In genomic region chr19:17246681-17247425, GRCh38 we compare ENCODE assay signal across 1 cellular context.
A peak's percentile ranks its signal among the peaks of the same experiment; 100 is the strongest.
TF ChIP-seq lines count a peak whose summit lies in the region.

No MANE protein-coding gene starts in this region.

TF ChIP-seq in K562, 482 proteins besides CTCF, POLR2A, EP300 and RAD21 (continues in another document):
- peak in 1 of 2 experiments; percentile 45; a peak in 2 of 4 replicates for TF ChIP-seq HDAC1 (IDR thresholded peaks at IDR 0.05)
- TF ChIP-seq PURB (CRISPR knock-in tag; IDR thresholded peaks at IDR 0.05; ENCODE audit: low read depth), result no peak
- TF ChIP-seq EHMT2 (IDR thresholded peaks at IDR 0.05), result no peak
- TF ChIP-seq ZFP36 (IDR thresholded peaks at IDR 0.05; ENCODE audit: low read depth, low read length, partially characterized antibody), result peak; percentile 20
- TF ChIP-seq HDGF (IDR thresholded peaks at IDR 0.05), result peak; percentile 82; the same call in 1 of the 2 replicates
- peak; percentile 85 for TF ChIP-seq ADNP (tag; IDR thresholded peaks at IDR 0.05)
- TF ChIP-seq CBFA2T2 (conservative IDR thresholded peaks at IDR 0.05), result 0 out of 2 replicates have a peak, but pooled peaks have one; percentile 1
- peak; percentile 89 for TF ChIP-seq CBX1 (IDR thresholded peaks at IDR 0.05; ENCODE audit: low read depth)
- peak; percentile 89 to 96 for TF ChIP-seq KDM1A (IDR thresholded peaks at IDR 0.05)
- TF ChIP-seq JUNB (CRISPR knock-in tag; conservative IDR thresholded peaks at IDR 0.05), result no peak
- TF ChIP-seq ZKSCAN8 (CRISPR knock-in tag; IDR thresholded peaks at IDR 0.05), result peak; percentile 99
- no peak for TF ChIP-seq MYC (IDR thresholded peaks at IDR 0.05; ENCODE audit: low read depth, low read length)
- 0 out of 2 replicates have a peak, but pooled peaks have one; percentile 1 for TF ChIP-seq MYC (CRISPR knock-in tag; IDR thresholded peaks at IDR 0.05; ENCODE audit: borderline replicate concordance, low read depth)
- no peak for TF ChIP-seq BHLHE40 (IDR thresholded peaks at IDR 0.05; ENCODE audit: low read length)
- TF ChIP-seq RBM25 (IDR thresholded peaks at IDR 0.05; ENCODE audit: low read depth, low read length, severe bottlenecking), result peak; percentile 57
- peak; percentile 83 for TF ChIP-seq CHD4 (IDR thresholded peaks at IDR 0.05; ENCODE audit: insufficient read depth, insufficient replicate concordance, low read depth, low read length, poor library complexity, severe bottlenecking)
- TF ChIP-seq ZNF639 (CRISPR knock-in tag; conservative IDR thresholded peaks at IDR 0.05 in 1 of 2, IDR thresholded peaks at IDR 0.05 in 1 of 2), result peak in 1 of 2 experiments; percentile 8; a peak in 1 of 4 replicates
- 0 out of 2 replicates have a peak, but pooled peaks have one; percentile 37 for TF ChIP-seq HOMEZ (CRISPR knock-in tag; IDR thresholded peaks at IDR 0.05)
- no peak for TF ChIP-seq ZNF408 (CRISPR knock-in tag; IDR thresholded peaks at IDR 0.05; ENCODE audit: low read depth)
- peak; percentile 56; the same call in 1 of the 2 replicates for TF ChIP-seq ZBTB7A (IDR thresholded peaks at IDR 0.05; ENCODE audit: borderline replicate concordance, control insufficient read depth, low read depth, low read length)
- TF ChIP-seq, protein P1, sequence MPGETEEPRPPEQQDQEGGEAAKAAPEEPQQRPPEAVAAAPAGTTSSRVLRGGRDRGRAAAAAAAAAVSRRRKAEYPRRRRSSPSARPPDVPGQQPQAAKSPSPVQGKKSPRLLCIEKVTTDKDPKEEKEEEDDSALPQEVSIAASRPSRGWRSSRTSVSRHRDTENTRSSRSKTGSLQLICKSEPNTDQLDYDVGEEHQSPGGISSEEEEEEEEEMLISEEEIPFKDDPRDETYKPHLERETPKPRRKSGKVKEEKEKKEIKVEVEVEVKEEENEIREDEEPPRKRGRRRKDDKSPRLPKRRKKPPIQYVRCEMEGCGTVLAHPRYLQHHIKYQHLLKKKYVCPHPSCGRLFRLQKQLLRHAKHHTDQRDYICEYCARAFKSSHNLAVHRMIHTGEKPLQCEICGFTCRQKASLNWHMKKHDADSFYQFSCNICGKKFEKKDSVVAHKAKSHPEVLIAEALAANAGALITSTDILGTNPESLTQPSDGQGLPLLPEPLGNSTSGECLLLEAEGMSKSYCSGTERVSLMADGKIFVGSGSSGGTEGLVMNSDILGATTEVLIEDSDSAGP (CRISPR knock-in tag; IDR thresholded peaks at IDR 0.05), result 0 out of 2 replicates have a peak, but pooled peaks have one; percentile 19
- TF ChIP-seq HIVEP1 (CRISPR knock-in tag; IDR thresholded peaks at IDR 0.05), result no peak
- peak; percentile 86 for TF ChIP-seq HDAC2 (IDR thresholded peaks at IDR 0.05)
- TF ChIP-seq, protein P2, sequence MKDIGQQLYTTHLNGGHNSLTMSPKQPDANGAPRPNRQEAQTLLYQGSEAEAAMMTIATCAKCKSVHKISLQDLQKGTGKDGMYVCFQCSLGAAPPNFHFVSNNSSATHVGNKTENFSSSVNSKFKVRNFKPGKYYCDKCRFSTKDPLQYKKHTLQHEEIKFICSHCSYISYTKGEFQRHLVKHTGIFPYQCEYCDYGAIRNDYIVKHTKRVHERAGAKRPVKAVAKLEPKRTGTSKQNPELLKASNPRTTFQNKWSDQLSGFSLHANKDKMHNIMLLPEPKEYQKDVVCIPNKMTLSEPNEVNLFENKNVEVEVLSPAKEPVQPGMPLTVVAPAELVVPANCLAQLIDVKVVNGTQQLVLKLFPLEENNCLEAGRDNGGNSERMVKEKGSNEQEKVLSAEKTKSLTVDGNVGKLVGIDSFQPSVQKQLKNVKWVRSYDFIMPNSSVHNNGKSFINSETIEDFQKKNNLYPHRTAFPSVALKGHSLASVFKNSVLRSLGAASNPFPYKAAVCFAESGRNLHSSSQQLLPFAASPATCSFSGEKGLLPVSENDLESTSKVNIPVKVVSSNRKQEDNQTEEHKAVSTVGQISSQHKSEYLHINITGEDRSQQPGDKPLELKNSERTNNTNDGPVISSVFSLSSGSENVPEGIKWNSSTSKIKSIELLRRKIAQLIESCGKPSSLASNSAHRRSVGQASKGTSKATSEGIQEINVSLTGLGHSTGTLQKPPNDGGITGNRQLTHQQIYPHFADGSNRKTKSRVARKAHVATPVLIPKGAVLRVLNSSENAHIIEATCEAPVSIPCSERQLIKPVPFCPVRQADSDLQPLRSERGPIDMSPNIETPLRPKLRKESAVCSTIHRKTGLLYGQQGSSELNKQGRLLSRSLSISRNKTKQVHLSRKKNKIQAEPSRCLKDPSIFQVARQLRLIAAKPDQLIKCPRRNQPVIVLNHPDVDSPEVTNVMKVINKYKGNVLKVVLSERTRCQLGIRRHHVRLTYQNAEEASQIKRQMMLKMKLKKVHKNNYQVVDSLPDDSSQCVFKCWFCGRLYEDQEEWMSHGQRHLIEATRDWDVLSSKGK (CRISPR knock-in tag; IDR thresholded peaks at IDR 0.05), result no peak
- TF ChIP-seq ESRRA (IDR thresholded peaks at IDR 0.05; ENCODE audit: borderline replicate concordance, low read depth), result 0 out of 2 replicates have a peak, but pooled peaks have one; percentile 5
- TF ChIP-seq TRIM28 (IDR thresholded peaks at IDR 0.05), result no peak
- TF ChIP-seq BCOR (IDR thresholded peaks at IDR 0.05), result peak; percentile 99
- no peak for TF ChIP-seq NCOA2 (IDR thresholded peaks at IDR 0.05; ENCODE audit: partially characterized antibody in 2 of 2)
- TF ChIP-seq EGR1 (conservative IDR thresholded peaks at IDR 0.05), result peak; percentile 71
- TF ChIP-seq ETS2 (tag; IDR thresholded peaks at IDR 0.05; ENCODE audit: borderline replicate concordance, poor library complexity, severe bottlenecking), result no peak
- peak in 1 of 3 experiments; percentile 2 for TF ChIP-seq YY1 (IDR thresholded peaks at IDR 0.05; ENCODE audit: borderline replicate concordance in 1 of 3, control insufficient read depth in 1 of 3, extremely low read depth in 1 of 3, insufficient read depth in 3 of 3, insufficient read length in 1 of 3, insufficient replicate concordance in 2 of 3, low read depth in 1 of 3, low read length in 2 of 3)
- TF ChIP-seq, protein P3, sequence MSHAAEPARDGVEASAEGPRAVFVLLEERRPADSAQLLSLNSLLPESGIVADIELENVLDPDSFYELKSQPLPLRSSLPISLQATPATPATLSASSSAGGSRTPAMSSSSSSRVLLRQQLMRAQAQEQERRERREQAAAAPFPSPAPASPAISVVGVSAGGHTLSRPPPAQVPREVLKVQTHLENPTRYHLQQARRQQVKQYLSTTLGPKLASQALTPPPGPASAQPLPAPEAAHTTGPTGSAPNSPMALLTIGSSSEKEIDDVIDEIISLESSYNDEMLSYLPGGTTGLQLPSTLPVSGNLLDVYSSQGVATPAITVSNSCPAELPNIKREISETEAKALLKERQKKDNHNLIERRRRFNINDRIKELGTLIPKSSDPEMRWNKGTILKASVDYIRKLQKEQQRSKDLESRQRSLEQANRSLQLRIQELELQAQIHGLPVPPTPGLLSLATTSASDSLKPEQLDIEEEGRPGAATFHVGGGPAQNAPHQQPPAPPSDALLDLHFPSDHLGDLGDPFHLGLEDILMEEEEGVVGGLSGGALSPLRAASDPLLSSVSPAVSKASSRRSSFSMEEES (CRISPR knock-in tag; IDR thresholded peaks at IDR 0.05), result no peak
- TF ChIP-seq ATF3 (IDR thresholded peaks at IDR 0.05), result no peak
- TF ChIP-seq ATF3 (CRISPR knock-in tag; conservative IDR thresholded peaks at IDR 0.05), result no peak
- peak; percentile 10; the same call in 1 of the 2 replicates for TF ChIP-seq RBFOX2 (IDR thresholded peaks at IDR 0.05; ENCODE audit: low read depth, low read length)
- peak; percentile 63; the same call in 1 of the 2 replicates for TF ChIP-seq NR2C1 (IDR thresholded peaks at IDR 0.05)
- peak; percentile 64 for TF ChIP-seq NR2C1 (tag; IDR thresholded peaks at IDR 0.05)
- TF ChIP-seq HNRNPLL (IDR thresholded peaks at IDR 0.05; ENCODE audit: low read depth, low read length, poor library complexity, severe bottlenecking), result peak; percentile 20
- TF ChIP-seq ZNF592 (IDR thresholded peaks at IDR 0.05), result 0 out of 2 replicates have a peak, but pooled peaks have one; percentile 6
- TF ChIP-seq DEAF1 (CRISPR knock-in tag; IDR thresholded peaks at IDR 0.05), result no peak
- TF ChIP-seq, protein P4, sequence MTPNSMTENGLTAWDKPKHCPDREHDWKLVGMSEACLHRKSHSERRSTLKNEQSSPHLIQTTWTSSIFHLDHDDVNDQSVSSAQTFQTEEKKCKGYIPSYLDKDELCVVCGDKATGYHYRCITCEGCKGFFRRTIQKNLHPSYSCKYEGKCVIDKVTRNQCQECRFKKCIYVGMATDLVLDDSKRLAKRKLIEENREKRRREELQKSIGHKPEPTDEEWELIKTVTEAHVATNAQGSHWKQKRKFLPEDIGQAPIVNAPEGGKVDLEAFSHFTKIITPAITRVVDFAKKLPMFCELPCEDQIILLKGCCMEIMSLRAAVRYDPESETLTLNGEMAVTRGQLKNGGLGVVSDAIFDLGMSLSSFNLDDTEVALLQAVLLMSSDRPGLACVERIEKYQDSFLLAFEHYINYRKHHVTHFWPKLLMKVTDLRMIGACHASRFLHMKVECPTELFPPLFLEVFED (CRISPR knock-in tag; conservative IDR thresholded peaks at IDR 0.05), result no peak
- TF ChIP-seq RBM17 (IDR thresholded peaks at IDR 0.05; ENCODE audit: borderline replicate concordance, low read depth, low read length), result no peak
- 0 out of 3 replicates have a peak, but pooled peaks of 1 of the 2 experiments have one; percentile 23 for TF ChIP-seq CBX3 (IDR thresholded peaks at IDR 0.05; ENCODE audit: borderline replicate concordance in 1 of 2, low read length in 2 of 2)
- TF ChIP-seq SMARCA5 (IDR thresholded peaks at IDR 0.05), result peak; percentile 88
- peak; percentile 34; the same call in 1 of the 2 replicates for TF ChIP-seq ZFX (CRISPR knock-in tag; IDR thresholded peaks at IDR 0.05)
- TF ChIP-seq FOXA3 (CRISPR knock-in tag; conservative IDR thresholded peaks at IDR 0.05 in 1 of 2, IDR thresholded peaks at IDR 0.05 in 1 of 2), result peak in 1 of 2 experiments; percentile 48; a peak in 1 of 4 replicates
- TF ChIP-seq ZC3H4 (CRISPR knock-in tag; IDR thresholded peaks at IDR 0.05; ENCODE audit: borderline replicate concordance), result no peak
